ENCODE assay signal across 8 cellular contexts in genomic region chr5:150779397-150780179, GRCh38. TPM values are rescaled to one million over a fixed set of nuclear protein-coding genes. Genes with fewer than 3 reads are reported as not detected.
DNase-seq lines count a peak whose midpoint lies in the region; ATAC-seq, FAIRE-seq and TF ChIP-seq lines count a peak whose summit lies in the region.

No MANE protein-coding gene starts in this region.

- no peak for FAIRE-seq in small intestine (lab: Jason Lieb, UNC)

- no peaks in the 10 kb centered on the region for H3K9me3 ChIP-seq in SK-N-MC (ENCODE audit: low read depth, low read length)
- H3K9me3 ChIP-seq in small intestine (ENCODE audit: control insufficient read depth, low read depth) = no peaks in the 10 kb centered on the region

- WGBS in small intestine, 3 donors = 38 to 46% (median 41%) methylated on average over 13 of the region's 13 CpGs

- no peak overlapping the region for H3K27ac ChIP-seq in SK-N-MC
- peak overlapping the region; percentile 75 to 84 for H3K27ac ChIP-seq in small intestine (ENCODE audit: low read depth in 1 of 2, low read length in 1 of 2)

- no peak for ATAC-seq in activated T-cell treated with anti-CD3 and anti-CD28 coated beads, Interleukin-2, amount 50 U/mL, for 4 hours

- H3K4me1 ChIP-seq in small intestine (ENCODE audit: control insufficient read depth in 2 of 2, insufficient read depth in 1 of 2, low read depth in 1 of 2, low read length in 1 of 2) = peaks cover 8 to 29% of the 10 kb centered on the region in 2 donors

- TF ChIP-seq CTCF in fibroblast of villous mesenchyme (IDR thresholded peaks at IDR 0.05; ENCODE audit: insufficient read depth, low read depth, low read length) = no peak

- H3K4me3 ChIP-seq in SK-N-MC (peak overlapping the region; percentile 73), fibroblast of villous mesenchyme (ENCODE audit: low read depth, low read length) (peak overlapping the region; percentile 95), small intestine (ENCODE audit: low read depth in 1 of 2, low read length in 2 of 2) (peak overlapping the region; percentile 67 to 74)

- H3K9me3 Mint-ChIP-seq in activated T-cell treated with anti-CD3 and anti-CD28 coated beads, Interleukin-2, amount 50 U/mL, for 4 hours = peaks cover 3% of the 10 kb centered on the region

- H3K36me3 ChIP-seq in SK-N-MC (ENCODE audit: insufficient read depth, low read length) (no peaks in the 10 kb centered on the region), small intestine (ENCODE audit: control insufficient read depth in 2 of 2, insufficient read depth in 2 of 2, low read length in 2 of 2) (no peaks in the 10 kb centered on the region)

- no peak overlapping the region for H3K9ac ChIP-seq in SK-N-MC (ENCODE audit: insufficient read length)

- no peaks in the 10 kb centered on the region for H3K27me3 ChIP-seq in small intestine (ENCODE audit: control insufficient read depth in 2 of 2, insufficient read depth in 2 of 2, low read length in 2 of 2)

- H3K36me3 Mint-ChIP-seq in activated T-cell treated with anti-CD3 and anti-CD28 coated beads, Interleukin-2, amount 50 U/mL, for 4 hours (ENCODE audit: insufficient read depth) = no peaks in the 10 kb centered on the region

- peaks cover 62% of the 10 kb centered on the region for H3K4me1 Mint-ChIP-seq in activated T-cell treated with anti-CD3 and anti-CD28 coated beads, Interleukin-2, amount 50 U/mL, for 4 hours (ENCODE audit: low read depth)

- H3K27me3 Mint-ChIP-seq in activated T-cell treated with anti-CD3 and anti-CD28 coated beads, Interleukin-2, amount 50 U/mL, for 4 hours (ENCODE audit: low read depth) = no peaks in the 10 kb centered on the region

- peak overlapping the region; percentile 98 for H3K4me3 Mint-ChIP-seq in activated T-cell treated with anti-CD3 and anti-CD28 coated beads, Interleukin-2, amount 50 U/mL, for 4 hours

- no peak for DNase-seq in activated T-cell treated with anti-CD3 and anti-CD28 coated beads, Interleukin-2, amount 50 U/mL, for 4 hours
- no peak for DNase-seq in activated T-cell treated with anti-CD3 and anti-CD28 coated beads for 4 hours
- DNase-seq in SK-N-MC (ENCODE audit: low read depth, low spot score) = no peak
- DNase-seq in fibroblast of villous mesenchyme (ENCODE audit: low read depth) = peak; percentile 78
- no peak for DNase-seq in small intestine
- no peak for DNase-seq in NCI-H2107 treated with DMSO at 0.1 percent for 48 hours (lab: John Stamatoyannopoulos, UW; ENCODE audit: unreplicated experiment)
- no peak for DNase-seq in central memory CD4-positive, alpha-beta T cell
- DNase-seq in NCI-H1105 (lab: John Stamatoyannopoulos, UW) = no peak

RNA-seq across cellular contexts. Expression of gene SMIM3, which starts 1.0 kb away (rescaled TPM):
- total RNA-seq in activated T-cell treated with anti-CD3 and anti-CD28 coated beads, Interleukin-2, amount 50 U/mL, for 4 hours = 1 to 10 TPM; 6.8 to 8.5 (median 7.4) TPM
- 41.5 and 49.9 TPM in 2 replicates for total RNA-seq in fibroblast of villous mesenchyme
- 10 to 100 TPM; 16.3 to 24.6 (median 24.3) TPM for polyA plus RNA-seq in small intestine

RNA-seq across cellular contexts. Expression of gene DCTN4, which starts 20.8 kb away (rescaled TPM):
- 10 to 100 TPM; 35.9 to 42.2 (median 38.6) TPM for total RNA-seq in activated T-cell treated with anti-CD3 and anti-CD28 coated beads, Interleukin-2, amount 50 U/mL, for 4 hours
- 48.3 and 66.1 TPM in 2 replicates for total RNA-seq in fibroblast of villous mesenchyme
- 10 to 100 TPM; 15.7 to 21.9 (median 17.9) TPM for polyA plus RNA-seq in small intestine
